Comparison of ENCODE assay signal across 27 cellular contexts in genomic region chr1:66273674-66274073, GRCh38.
A peak's percentile ranks its signal among the peaks of the same experiment; 100 is the strongest.
DNase-seq lines count a peak whose midpoint lies in the region; ATAC-seq, FAIRE-seq and TF ChIP-seq lines count a peak whose summit lies in the region.
"Had no signal": no experiment of that assay in that cellular context is flagged by ENCODE, and none has a peak within 500 bp of the region (broad histone marks: within the 10 kb centered on the region; RNA-seq: fewer than 3 reads in every experiment).

No MANE protein-coding gene starts in this region.

- peaks cover 79% of the 10 kb centered on the region for H3K4me1 ChIP-seq in A549

- no peak for TF ChIP-seq POLR2A in A549 (IDR thresholded peaks at IDR 0.05; ENCODE audit: low read length)

- intact Hi-C loops in left ventricle myocardium superior (cut with micrococcal nuclease): loop anchor here (5.0 kb wide), 1 partner anchor 59 kb away; no protein-coding TSS in a partner anchor

- H3K27me3 ChIP-seq in brain microvascular endothelial cell (replicated peaks): no peaks in the 10 kb centered on the region
- H3K27me3 ChIP-seq: hepatocyte, ovary, SJSA1 had no signal

- in situ Hi-C loops in brain microvascular endothelial cell (cut with HindIII; ENCODE audit: low pct_ligation_motif_present, low sequenced_read_pairs): no loop called here

- no peaks in the 10 kb centered on the region for H3K9me3 ChIP-seq in A549
- H3K9me3 ChIP-seq: ovary, SJSA1 had no signal

- no peaks in the 10 kb centered on the region for H3K36me3 ChIP-seq in brain microvascular endothelial cell (replicated peaks)
- H3K36me3 ChIP-seq: ovary, SJSA1 had no signal

- CTCF ChIA-PET in A549 (lab: Yijun Ruan, JAX): interaction anchor here (0.8 to 3.6 kb wide), 3 partner anchors 12 to 230 kb away, joined by 3 to 12 read pairs (median 3); no protein-coding TSS in a partner anchor

- TF ChIP-seq CTCF in A549 (IDR thresholded peaks at IDR 0.05) (no peak), brain microvascular endothelial cell (IDR thresholded peaks at IDR 0.05; ENCODE audit: low read depth, low read length, missing control alignments) (no peak)

- no peak overlapping the region for H3K4me3 ChIP-seq in A549
- no peak overlapping the region for H3K4me3 ChIP-seq in brain microvascular endothelial cell (ENCODE audit: low read depth, low read length)
- H3K4me3 ChIP-seq: hepatocyte, ovary, PC-9, SJSA1 had no signal

- no peak for TF ChIP-seq RAD21 in A549 (conservative IDR thresholded peaks at IDR 0.05 in 1 of 2, IDR thresholded peaks at IDR 0.05 in 1 of 2)

- FAIRE-seq in A549 (lab: Jason Lieb, UNC) (no peak), GM19239 (lab: Jason Lieb, UNC) (peak; percentile 76)
- FAIRE-seq: bronchial epithelial cell, islet of Langerhans had no signal

- H3K4me2 ChIP-seq in A549: no peak overlapping the region
- H3K4me2 ChIP-seq: hepatocyte, PC-9 had no signal

- POLR2A ChIA-PET in A549 (lab: Yijun Ruan, JAX): no interaction called here

- H3K27ac ChIP-seq in A549 (peak overlapping the region; percentile 96 to 98), brain microvascular endothelial cell (no peak overlapping the region)
- H3K27ac ChIP-seq: hepatocyte, ovary, PC-9, SJSA1 had no signal

- TF ChIP-seq EP300 in A549 (IDR thresholded peaks at IDR 0.05): no peak

- DNase-seq in A549 (ENCODE audit: low read depth in 1 of 2, low spot score in 1 of 2) (no peak), GM19239 (ENCODE audit: insufficient read length, low spot score) (no peak), amniotic epithelial cell (ENCODE audit: low read depth) (peak; percentile 46), left ventricle myocardium superior (no peak), iPS-NIHi7 (ENCODE audit: extremely low spot score) (no peak), brain microvascular endothelial cell (no peak), D341Med (ENCODE audit: low spot score) (no peak)
- DNase-seq: activated B cell treated with CpG ODN at 0.5 μM for 24 hours; activated CD8-positive, alpha-beta T cell treated with anti-CD3 and anti-CD28 coated beads for 36 hours; activated T-cell treated with anti-CD3 and anti-CD28 coated beads, Interleukin-2, amount 50 U/mL, for 1 hour; CD8-positive, alpha-beta memory T cell; dermis blood vessel endothelial cell; DMS79; H9; KG1; MV-4-11; NCI-H187; NCI-H774; ovary; PC-9; stimulated activated CD4-positive, alpha-beta T cell treated with anti-CD3 and anti-CD28 coated beads, Interleukin-1b, Interleukin-23, amount 100 ng/mL, for 48 hours; stimulated activated naive CD4-positive, alpha-beta T cell treated with Interleukin-2 at 50 U/mL for 16 hours had no signal

- 87% methylated on average over 2 of the region's 2 CpGs for WGBS in A549 (ENCODE audit: missing lambda C conversion rate)

- ATAC-seq in A549: no peak
- ATAC-seq in left ventricle myocardium superior: peak; percentile 52
- ATAC-seq in HG02885 (IDR thresholded peaks at IDR 0.05; ENCODE audit: poor library complexity, unreplicated experiment): no peak
- ATAC-seq: activated CD8-positive, alpha-beta T cell treated with anti-CD3 and anti-CD28 coated beads for 36 hours had no signal

TF ChIP-seq in A549, 52 proteins besides CTCF, POLR2A, EP300 and RAD21:
- no peak for TF ChIP-seq MYC (IDR thresholded peaks at IDR 0.05; ENCODE audit: borderline replicate concordance, low read length)
- TF ChIP-seq ZC3H11A (IDR thresholded peaks at IDR 0.05): no peak
